10 cellular contexts compared by ENCODE assay signal in the genomic region with DNA sequence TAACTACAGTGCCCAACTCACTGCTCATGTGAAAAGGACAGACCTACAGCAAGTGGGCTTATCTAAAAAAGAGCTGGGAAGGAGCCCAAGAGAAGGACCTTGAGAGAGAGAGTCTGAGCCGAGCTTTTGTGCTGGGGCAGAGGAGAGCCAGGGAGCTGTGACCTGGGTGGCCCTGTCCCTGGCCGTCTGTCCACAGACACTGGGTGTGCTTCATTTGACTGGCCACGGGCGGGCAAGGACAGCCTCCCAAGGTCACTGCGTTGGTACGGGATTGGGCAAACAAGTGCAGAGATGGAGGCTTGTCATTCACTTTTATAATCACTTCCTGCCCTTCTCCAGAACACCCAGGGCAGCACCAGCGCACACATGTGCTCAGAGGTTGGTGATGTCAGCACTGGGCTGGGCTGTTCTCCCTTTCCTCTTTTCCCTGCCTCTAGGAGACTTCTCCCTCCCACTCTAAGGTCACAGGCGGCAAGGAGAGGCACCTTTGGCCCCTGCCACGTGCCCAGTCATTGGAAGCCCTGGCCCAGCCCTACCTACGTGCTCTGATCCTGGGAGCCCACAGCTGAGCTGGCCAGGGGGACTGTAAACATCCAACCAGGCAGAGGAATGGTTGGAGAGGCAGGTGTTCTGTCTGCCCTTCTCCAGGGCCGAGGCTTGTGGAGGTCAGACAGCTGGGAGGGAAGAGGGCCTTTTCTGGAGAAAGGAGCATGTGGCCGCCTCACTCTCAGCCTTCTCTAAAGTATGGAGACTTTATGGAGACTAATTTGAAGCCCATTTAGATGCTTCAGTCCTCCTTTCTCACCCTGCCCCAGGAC. TPM values are rescaled to one million over a fixed set of nuclear protein-coding genes. Genes with fewer than 3 reads are reported as not detected.
DNase-seq lines count a peak whose midpoint lies in the region; ATAC-seq and TF ChIP-seq lines count a peak whose summit lies in the region.
"Had no signal": no experiment of that assay in that cellular context is flagged by ENCODE, and none has a peak within 500 bp of the region (broad histone marks: within the 10 kb centered on the region; RNA-seq: fewer than 3 reads in every experiment).

No MANE protein-coding gene starts in this region.

- DNase-seq in DMS153 treated with DMSO at 0.1 percent for 48 hours (lab: John Stamatoyannopoulos, UW; ENCODE audit: unreplicated experiment) (peak; percentile 80), SW480 (ENCODE audit: low spot score) (peak; percentile 87), progenitor cell of endocrine pancreas (ENCODE audit: low spot score, unreplicated experiment) (no peak), NCI-H2171 treated with DMSO at 0.1 percent for 48 hours (lab: John Stamatoyannopoulos, UW) (no peak), WERI-Rb-1 (no peak), erythroblast (lab: John Stamatoyannopoulos, UW) (no peak)
- DNase-seq: GDM1, NCI-H526 had no signal

- TF ChIP-seq CTCF in progenitor cell of endocrine pancreas (IDR thresholded peaks at IDR 0.05; ENCODE audit: unreplicated experiment) (no peak), WERI-Rb-1 (IDR thresholded peaks at IDR 0.05; ENCODE audit: low read depth, low read length) (no peak)

- H3K27ac Mint-ChIP-seq in dendritic cell treated with granulocyte-macrophage colony-stimulating factor and Interleukin-4, amounts not matched to agents 40 ng/mL and 50 ng/mL, for 4 days, result peak overlapping the region; percentile 74
- H3K27ac Mint-ChIP-seq in progenitor cell of endocrine pancreas, result peak overlapping the region; percentile 22

- H3K27ac ChIP-seq in WERI-Rb-1, result no peak overlapping the region

- no peaks in the 10 kb centered on the region for H3K36me3 Mint-ChIP-seq in dendritic cell treated with granulocyte-macrophage colony-stimulating factor and Interleukin-4, amounts not matched to agents 40 ng/mL and 50 ng/mL, for 4 days (ENCODE audit: low read depth)
- H3K36me3 Mint-ChIP-seq in progenitor cell of endocrine pancreas (ENCODE audit: insufficient read depth), result peaks cover 6% of the 10 kb centered on the region

- ATAC-seq in HG03135 (IDR thresholded peaks at IDR 0.05; ENCODE audit: unreplicated experiment), result no peak

- peaks cover 37% of the 10 kb centered on the region for H3K4me1 Mint-ChIP-seq in dendritic cell treated with granulocyte-macrophage colony-stimulating factor and Interleukin-4, amounts not matched to agents 40 ng/mL and 50 ng/mL, for 4 days (ENCODE audit: low read depth)
- H3K4me1 Mint-ChIP-seq in progenitor cell of endocrine pancreas (ENCODE audit: low read depth), result peaks cover 17% of the 10 kb centered on the region

- H3K36me3 ChIP-seq in WERI-Rb-1, result no peaks in the 10 kb centered on the region

- no peak overlapping the region for H3K4me3 ChIP-seq in WERI-Rb-1 (ENCODE audit: low read depth, low read length)

- no peaks in the 10 kb centered on the region for H3K27me3 Mint-ChIP-seq in dendritic cell treated with granulocyte-macrophage colony-stimulating factor and Interleukin-4, amounts not matched to agents 40 ng/mL and 50 ng/mL, for 4 days
- no peaks in the 10 kb centered on the region for H3K27me3 Mint-ChIP-seq in progenitor cell of endocrine pancreas

- intact Hi-C loops in dendritic cell treated with granulocyte-macrophage colony-stimulating factor and Interleukin-4, amounts not matched to agents 40 ng/mL and 50 ng/mL, for 4 days (cut with micrococcal nuclease), result no loop called here

- no peaks in the 10 kb centered on the region for H3K9me3 ChIP-seq in WERI-Rb-1 (ENCODE audit: severe bottlenecking)

- H3K27me3 ChIP-seq in WERI-Rb-1 (ENCODE audit: insufficient read depth, low read depth, severe bottlenecking), result no peaks in the 10 kb centered on the region

- H3K9me3 Mint-ChIP-seq in dendritic cell treated with granulocyte-macrophage colony-stimulating factor and Interleukin-4, amounts not matched to agents 40 ng/mL and 50 ng/mL, for 4 days, result no peaks in the 10 kb centered on the region
- no peaks in the 10 kb centered on the region for H3K9me3 Mint-ChIP-seq in progenitor cell of endocrine pancreas (ENCODE audit: low read depth)

- no peak for TF ChIP-seq POLR2A in erythroblast (IDR thresholded peaks at IDR 0.05; ENCODE audit: low read length)

- no peak overlapping the region for H3K4me3 Mint-ChIP-seq in dendritic cell treated with granulocyte-macrophage colony-stimulating factor and Interleukin-4, amounts not matched to agents 40 ng/mL and 50 ng/mL, for 4 days
- no peak overlapping the region for H3K4me3 Mint-ChIP-seq in progenitor cell of endocrine pancreas (ENCODE audit: low read depth)

RNA-seq across cellular contexts. Expression of a gene that starts 6.4 kb away (rescaled TPM):
- 27.1 and 30.7 TPM in 2 replicates for total RNA-seq in progenitor cell of endocrine pancreas

RNA-seq across cellular contexts. Expression of a gene that starts 39.9 kb away (rescaled TPM):
- not detected in 2 replicates for total RNA-seq in progenitor cell of endocrine pancreas

Comparison
In these comparisons a context has a peak if more than half of its experiments do, and no peak if none do; other contexts are left out.
1. DNase-seq: peak in DMS153 treated with DMSO at 0.1 percent for 48 hours (single experiment) and SW480 (single experiment); none in progenitor cell of endocrine pancreas (single experiment), NCI-H2171 treated with DMSO at 0.1 percent for 48 hours (single experiment), WERI-Rb-1 (single experiment) and erythroblast (0 of 2).